In genomic region chr19:6373096-6373812, GRCh38 we compare ENCODE assay signal across 8 cellular contexts. TPM values are rescaled to one million over a fixed set of nuclear protein-coding genes. Genes with fewer than 3 reads are reported as not detected.
DNase-seq lines count a peak whose midpoint lies in the region; ATAC-seq and TF ChIP-seq lines count a peak whose summit lies in the region.

No MANE protein-coding gene starts in this region.

- H3K4me3 ChIP-seq in GM12875 (ENCODE audit: low read depth, low read length) (peak overlapping the region; percentile 97), right atrium auricular region (peak overlapping the region; percentile 87 to 99), psoas muscle (peak overlapping the region; percentile 90)

- H3K36me3 ChIP-seq in right atrium auricular region (peaks cover 8% of the 10 kb centered on the region), psoas muscle (ENCODE audit: insufficient read depth in 1 of 2, low read depth in 1 of 2) (peaks cover 0 to 24% of the 10 kb centered on the region in 2 donors)

- H3K27me3 ChIP-seq in right atrium auricular region: no peaks in the 10 kb centered on the region
- no peaks in the 10 kb centered on the region for H3K27me3 ChIP-seq in psoas muscle (ENCODE audit: insufficient read depth in 3 of 3, low read length in 2 of 3)

- peak; percentile 50 for DNase-seq in NCI-H187 treated with DMSO at 0.1 percent for 48 hours (lab: John Stamatoyannopoulos, UW)
- DNase-seq in T-helper 2 cell: peak; percentile 94 to 99 (median 98)
- DNase-seq in right atrium auricular region (ENCODE audit: low spot score): peak; percentile 97
- DNase-seq in psoas muscle: peak; percentile 99
- peak; percentile 99 for DNase-seq in ureter (ENCODE audit: low spot score)

- peak; percentile 51 for ATAC-seq in HG02970 (IDR thresholded peaks at IDR 0.05; ENCODE audit: low FRiP score, unreplicated experiment)
- peak; percentile 86 to 88 (median 88) for ATAC-seq in psoas muscle

- WGBS in psoas muscle, 3 donors: 1 to 2% (median 1%) methylated on average over 39 to 53 of the region's 53 CpGs

- H3K4me1 ChIP-seq in right atrium auricular region (peaks cover 0 to 14% of the 10 kb centered on the region in 2 donors), psoas muscle (peaks cover 4% of the 10 kb centered on the region)

- no peak for TF ChIP-seq CTCF in GM12875 (IDR thresholded peaks at IDR 0.05; ENCODE audit: borderline replicate concordance, insufficient read depth, low read depth, low read length)
- TF ChIP-seq CTCF in right atrium auricular region (IDR thresholded peaks at IDR 0.05): no peak
- TF ChIP-seq CTCF in psoas muscle (IDR thresholded peaks at IDR 0.05): no peak

- H3K9me3 ChIP-seq in right atrium auricular region (no peaks in the 10 kb centered on the region), psoas muscle (no peaks in the 10 kb centered on the region)

- intact Hi-C loops in psoas muscle (cut with DNase I): loop anchor here in 1 of 2 donors (1.0 to 10.0 kb wide), 3 partner anchors 20 to 688 kb away; partner anchors contain the start of genes GTF2F1, HSD11B1L and MICOS13

- H3K27ac ChIP-seq in angular gyrus (ENCODE audit: low read depth, low read length): peak overlapping the region; percentile 99
- H3K27ac ChIP-seq in right atrium auricular region: peak overlapping the region; percentile 99
- peak overlapping the region; percentile 98 for H3K27ac ChIP-seq in psoas muscle

RNA-seq across cellular contexts. Expression of gene ALKBH7, which starts 0.7 kb away (rescaled TPM):
- total RNA-seq in right atrium auricular region: 10 to 100 TPM; 71.7 to 93.7 TPM
- total RNA-seq in psoas muscle: 100 to 1,000 TPM in 2 of 4 donors, 10 to 100 TPM in 2; 72.3 to 120 (median 96.8) TPM
- 100 to 1,000 TPM in 1 of 3 donors, 10 to 100 TPM in 2; 71.5 to 114 (median 99.5) TPM for polyA plus RNA-seq in psoas muscle
- total RNA-seq in ureter: 60.7 TPM

RNA-seq across cellular contexts. Expression of gene PSPN, which starts 2.5 kb away (rescaled TPM):
- total RNA-seq in right atrium auricular region (under 1 TPM; 0.82 to 0.98 TPM), psoas muscle (1 to 10 TPM in 1 of 4 donors, under 1 TPM in 3; 0.55 to 1.0 (median 0.65) TPM), ureter (1.1 TPM)
- polyA plus RNA-seq in psoas muscle: 1 to 10 TPM in 1 of 3 donors, under 1 TPM in 2; 0.34 to 1.3 (median 0.78) TPM

RNA-seq across cellular contexts. Expression of gene CLPP, which starts 11.9 kb away (rescaled TPM):
- 100 to 1,000 TPM in 1 of 2 donors, 10 to 100 TPM in 1; 83.7 to 104 TPM for total RNA-seq in right atrium auricular region
- total RNA-seq in psoas muscle: 100 to 1,000 TPM in 3 of 4 donors, 10 to 100 TPM in 1; 82.0 to 121 (median 116) TPM
- polyA plus RNA-seq in psoas muscle: 100 to 1,000 TPM; 101 to 140 (median 121) TPM
- 54.7 TPM for total RNA-seq in ureter

RNA-seq across cellular contexts. Expression of gene GTF2F1, which starts 19.7 kb away (rescaled TPM):
- total RNA-seq in right atrium auricular region (10 to 100 TPM; 23.7 to 33.0 TPM), psoas muscle (10 to 100 TPM; 23.7 to 37.0 (median 33.3) TPM), ureter (52.9 TPM)
- 10 to 100 TPM; 33.8 to 60.0 (median 42.8) TPM for polyA plus RNA-seq in psoas muscle

RNA-seq across cellular contexts. Expression of gene ACER1, which starts 39.8 kb away (rescaled TPM):
- total RNA-seq in right atrium auricular region: under 1 TPM in 1 of 2 donors, not detected in 1; 0.24 TPM
- not detected for total RNA-seq in psoas muscle
- polyA plus RNA-seq in psoas muscle: not detected
- not detected for total RNA-seq in ureter

Comparison
In these comparisons a context has a peak if more than half of its experiments do, and no peak if none do; other contexts are left out.
1. Peak in every context shown above with its lines: DNase-seq, ATAC-seq, H3K4me3 ChIP-seq and H3K27ac ChIP-seq.